Comparison of ENCODE assay signal across 19 cellular contexts in the genomic region with DNA sequence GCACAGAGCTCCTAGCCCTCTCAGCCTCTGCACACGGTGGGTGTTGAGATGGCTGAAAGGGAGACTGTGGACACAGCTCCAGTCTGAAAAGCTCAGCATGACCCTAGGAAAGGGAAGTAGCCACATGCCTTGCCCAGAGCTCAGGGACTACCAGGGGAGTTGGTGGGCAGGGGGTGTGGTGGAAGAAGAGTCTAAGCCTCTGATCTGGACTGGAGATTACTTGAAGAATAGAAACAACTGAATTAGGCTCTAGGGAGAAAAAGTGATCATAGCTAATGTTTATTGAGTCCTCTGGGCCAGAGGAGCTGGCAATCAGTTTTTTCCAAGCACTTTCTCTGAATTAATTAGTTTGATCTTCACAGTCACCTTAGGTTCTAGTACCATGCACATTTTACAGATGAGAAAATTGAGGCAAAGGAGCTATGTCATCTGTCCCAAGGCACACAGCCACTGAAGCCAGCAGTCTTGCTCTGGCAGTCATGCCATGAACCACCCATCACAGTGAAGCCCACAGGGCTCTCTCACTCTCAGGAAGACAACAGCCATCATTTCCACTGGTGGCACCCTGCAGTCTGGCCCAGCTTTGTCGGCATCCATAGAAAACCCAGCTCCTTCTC. TPM values are rescaled to one million over a fixed set of nuclear protein-coding genes. Genes with fewer than 3 reads are reported as not detected.
DNase-seq lines count a peak whose midpoint lies in the region; ATAC-seq and TF ChIP-seq lines count a peak whose summit lies in the region.
"Had no signal": no experiment of that assay in that cellular context is flagged by ENCODE, and none has a peak within 500 bp of the region (broad histone marks: within the 10 kb centered on the region; RNA-seq: fewer than 3 reads in every experiment).

No MANE protein-coding gene starts in this region.

- DNase-seq in breast epithelium (ENCODE audit: low spot score in 2 of 2) (no peak), vagina (ENCODE audit: extremely low spot score in 2 of 2) (no peak), neuronal stem cell (ENCODE audit: low spot score) (no peak), NCI-H2227 treated with DMSO at 0.1 percent for 48 hours (lab: John Stamatoyannopoulos, UW) (no peak), medulla oblongata (ENCODE audit: extremely low spot score) (no peak)
- DNase-seq: activated CD4-positive, alpha-beta T cell treated with anti-CD3 and anti-CD28 coated beads for 36 hours; activated naive CD4-positive, alpha-beta T cell treated with anti-CD3 and anti-CD28 coated beads, Interleukin-2, amount 10 ng/mL, durations not matched to agents 7 days and 5 days; body of pancreas; effector CD4-positive, alpha-beta T cell; left ventricle myocardium superior; MG63; NK-92 treated with Interleukin-12 subunit alpha and Interleukin-12 subunit beta, amount 100 ng/mL, for 24 hours; SHP77; stimulated activated CD4-positive, alpha-beta T cell treated with anti-CD3 and anti-CD28 coated beads, Interleukin-4, amount 100 ng/mL, for 1 hour; T-helper 17 cell; uterus had no signal

- no peak for TF ChIP-seq CTCF in breast epithelium (IDR thresholded peaks at IDR 0.05)
- TF ChIP-seq CTCF in vagina (IDR thresholded peaks at IDR 0.05): no peak

- H3K9me3 ChIP-seq in breast epithelium (no peaks in the 10 kb centered on the region), mucosa of rectum (ENCODE audit: control insufficient read depth in 2 of 2, low read length in 2 of 2) (no peaks in the 10 kb centered on the region), vagina (no peaks in the 10 kb centered on the region), neuronal stem cell (replicated peaks in 1 of 2; ENCODE audit: control insufficient read depth in 2 of 2, insufficient read depth in 1 of 2, low read depth in 1 of 2, low read length in 2 of 2) (no peaks in the 10 kb centered on the region)
- H3K9me3 ChIP-seq: body of pancreas, MG63, uterus had no signal

- H3K4me2 ChIP-seq in neuronal stem cell (ENCODE audit: insufficient read depth, low read length, poor library complexity, severe bottlenecking): no peak overlapping the region

- intact Hi-C loops in breast epithelium (cut with DNase I; ENCODE audit: low total_unique reads): no loop called here
- intact Hi-C loops in vagina (cut with DNase I): no loop called here

- H4K91ac ChIP-seq in neuronal stem cell (ENCODE audit: low read depth, low read length, poor library complexity): no peak overlapping the region

- WGBS in neuronal stem cell (ENCODE audit: extremely low coverage in 2 of 2, insufficient read length in 2 of 2, insufficient replicate concordance in 1 of 2), 2 donors: no CpG with 5 or more reads among the region's 2 CpGs

- H2AK5ac ChIP-seq in neuronal stem cell (ENCODE audit: low read depth, low read length): no peak overlapping the region

- no peak overlapping the region for H3K18ac ChIP-seq in neuronal stem cell (ENCODE audit: low read length)

- no peaks in the 10 kb centered on the region for H3K36me3 ChIP-seq in breast epithelium
- H3K36me3 ChIP-seq in mucosa of rectum (ENCODE audit: control insufficient read depth in 2 of 2, insufficient read depth in 2 of 2, low read length in 2 of 2): peaks cover 0 to 11% of the 10 kb centered on the region in 2 donors
- no peaks in the 10 kb centered on the region for H3K36me3 ChIP-seq in vagina
- peaks cover 16 to 43% of the 10 kb centered on the region in 2 donors for H3K36me3 ChIP-seq in neuronal stem cell (replicated peaks in 1 of 2; ENCODE audit: control insufficient read depth in 2 of 2, insufficient read depth in 2 of 2, low read length in 2 of 2)
- H3K36me3 ChIP-seq: MG63, uterus had no signal

- no peak overlapping the region for H3K23ac ChIP-seq in neuronal stem cell (ENCODE audit: low read depth, low read length, poor library complexity)

- no peak overlapping the region for H2BK5ac ChIP-seq in neuronal stem cell (ENCODE audit: low read length)

- H3K4me1 ChIP-seq in breast epithelium (peaks cover 7 to 27% of the 10 kb centered on the region in 2 donors), mucosa of rectum (ENCODE audit: control insufficient read depth in 2 of 2, insufficient read depth in 2 of 2, low read length in 2 of 2) (peaks cover 30 to 43% of the 10 kb centered on the region in 2 donors), vagina (peaks cover 77% of the 10 kb centered on the region), neuronal stem cell (ENCODE audit: control insufficient read depth in 2 of 2, insufficient read depth in 1 of 2, low read depth in 1 of 2, low read length in 2 of 2) (peaks cover 22% of the 10 kb centered on the region in 2 donors)
- H3K4me1 ChIP-seq: uterus had no signal

- H3K14ac ChIP-seq in neuronal stem cell (ENCODE audit: low read length): no peak overlapping the region

- H3K27me3 ChIP-seq in breast epithelium (no peaks in the 10 kb centered on the region), mucosa of rectum (ENCODE audit: control insufficient read depth in 2 of 2, insufficient read depth in 2 of 2, low read length in 2 of 2) (no peaks in the 10 kb centered on the region), vagina (no peaks in the 10 kb centered on the region), neuronal stem cell (ENCODE audit: control insufficient read depth in 3 of 3, insufficient read depth in 3 of 3, low read depth in 1 of 3, low read length in 3 of 3) (no peaks in the 10 kb centered on the region)
- H3K27me3 ChIP-seq: body of pancreas, MG63, uterus had no signal

- ATAC-seq in HG03095 (IDR thresholded peaks at IDR 0.05; ENCODE audit: unreplicated experiment): peak; percentile 13
- ATAC-seq: activated CD4-positive, alpha-beta T cell treated with anti-CD3 and anti-CD28 coated beads for 36 hours; body of pancreas; left ventricle myocardium superior; natural killer cell treated with Interleukin-12 subunit alpha and Interleukin-12 subunit beta and Interleukin-15 and Interleukin-18, amount 100 ng/mL, for 72 hours; T-helper 17 cell had no signal

- H3K27ac ChIP-seq in breast epithelium (peak overlapping the region; percentile 92 to 94), mucosa of rectum (ENCODE audit: low read depth in 2 of 2, low read length in 2 of 2) (peak overlapping the region; percentile 18 to 68), vagina (peak overlapping the region; percentile 86), neuronal stem cell (replicated peaks; ENCODE audit: low read length) (no peak overlapping the region)
- H3K27ac ChIP-seq: uterus had no signal

- H3K4ac ChIP-seq in neuronal stem cell (ENCODE audit: low read length): no peak overlapping the region

- peaks cover 46% of the 10 kb centered on the region for H3K79me1 ChIP-seq in neuronal stem cell (ENCODE audit: low read depth, low read length)

- H3K4me3 ChIP-seq in breast epithelium (no peak overlapping the region), mucosa of rectum (ENCODE audit: low read length in 2 of 2) (no peak overlapping the region), vagina (no peak overlapping the region), neuronal stem cell (ENCODE audit: low read length in 2 of 2) (no peak overlapping the region)
- H3K4me3 ChIP-seq: body of pancreas, MG63, uterus had no signal

- no peak overlapping the region for H2BK15ac ChIP-seq in neuronal stem cell (ENCODE audit: low read length)

- no peak for TF ChIP-seq POLR2A in breast epithelium (IDR thresholded peaks at IDR 0.05)
- TF ChIP-seq POLR2A in vagina (IDR thresholded peaks at IDR 0.05): no peak

- H3K9ac ChIP-seq in mucosa of rectum (ENCODE audit: low read depth in 1 of 2, low read length in 2 of 2): no peak overlapping the region
- H3K9ac ChIP-seq in neuronal stem cell (ENCODE audit: low read depth, low read length, poor library complexity): no peak overlapping the region

- H2BK120ac ChIP-seq in neuronal stem cell (ENCODE audit: low read depth, low read length): no peak overlapping the region

- no peak overlapping the region for H2AFZ ChIP-seq in neuronal stem cell (ENCODE audit: low read length)

- no peak overlapping the region for H2BK12ac ChIP-seq in neuronal stem cell (ENCODE audit: low read length)

- no peak overlapping the region for H4K8ac ChIP-seq in neuronal stem cell (ENCODE audit: low read depth, low read length)

RNA-seq across cellular contexts. Expression of gene SDC1, which starts 10.3 kb away (rescaled TPM):
- total RNA-seq in breast epithelium (10 to 100 TPM in 2 of 3 donors, 1 to 10 TPM in 1; 2.6 to 51.8 (median 38.7) TPM), vagina (184 TPM)
- 45.3 TPM for polyA plus RNA-seq in neuronal stem cell (2013, experiment 1 of 2)
- polyA plus RNA-seq in neuronal stem cell (2013, experiment 2 of 2): 48.1 TPM
- total RNA-seq: natural killer cell treated with Interleukin-12 subunit alpha and Interleukin-12 subunit beta and Interleukin-15 and Interleukin-18, amount 100 ng/mL, for 72 hours; T-helper 17 cell had no signal
